In genomic region chr3:123936400-123936799, GRCh38 we compare ENCODE assay signal across 2 cellular contexts.
TF ChIP-seq lines count a peak whose summit lies in the region.

No MANE protein-coding gene starts in this region.

TF ChIP-seq in IMR-90, 13 proteins besides CTCF, POLR2A, EP300 and RAD21:
- TF ChIP-seq BHLHE40 (IDR thresholded peaks at IDR 0.05; ENCODE audit: low read depth, low read length) (no peak), USF2 (IDR thresholded peaks at IDR 0.05; ENCODE audit: low read depth, low read length) (no peak), RCOR1 (IDR thresholded peaks at IDR 0.05; ENCODE audit: insufficient replicate concordance, low read length) (no peak), ELK1 (IDR thresholded peaks at IDR 0.05; ENCODE audit: borderline replicate concordance, low read depth, low read length) (no peak)

TF ChIP-seq in GM12878, 131 proteins besides CTCF, POLR2A, EP300 and RAD21:
- no peak for TF ChIP-seq KLF5 (IDR thresholded peaks at IDR 0.05; ENCODE audit: partially characterized antibody)
- TF ChIP-seq CBFB (IDR thresholded peaks at IDR 0.05; ENCODE audit: low read depth): no peak
- TF ChIP-seq ZNF217 (IDR thresholded peaks at IDR 0.05): no peak
- TF ChIP-seq ZBTB4 (CRISPR knock-in tag; IDR thresholded peaks at IDR 0.05): no peak
- no peak for TF ChIP-seq BACH1 (IDR thresholded peaks at IDR 0.05; ENCODE audit: borderline replicate concordance)
- TF ChIP-seq JUNB (IDR thresholded peaks at IDR 0.05): no peak
- TF ChIP-seq ASH2L (IDR thresholded peaks at IDR 0.05; ENCODE audit: borderline replicate concordance, low read depth): no peak
- no peak for TF ChIP-seq BCL3 (IDR thresholded peaks at IDR 0.05; ENCODE audit: borderline replicate concordance, insufficient read depth, low read depth, low read length, poor library complexity, severe bottlenecking)
- TF ChIP-seq MAX (IDR thresholded peaks at IDR 0.05; ENCODE audit: low read depth, low read length): no peak
- TF ChIP-seq ZNF274 (IDR thresholded peaks at IDR 0.05; ENCODE audit: insufficient read depth, insufficient read length): no peak
- no peak for TF ChIP-seq ZNF207 (IDR thresholded peaks at IDR 0.05; ENCODE audit: borderline replicate concordance)
- no peak for TF ChIP-seq PAX8 (IDR thresholded peaks at IDR 0.05)
- no peak for TF ChIP-seq IRF3 (IDR thresholded peaks at IDR 0.05)
- no peak for TF ChIP-seq SUZ12 (IDR thresholded peaks at IDR 0.05; ENCODE audit: unreplicated experiment)
- TF ChIP-seq SP1 (IDR thresholded peaks at IDR 0.05; ENCODE audit: low read depth, low read length): no peak
- TF ChIP-seq GABPA (IDR thresholded peaks at IDR 0.05; ENCODE audit: low read depth): no peak
